ENCODE assay signal across 10 cellular contexts in genomic region chr9:95047452-95048224, GRCh38.
DNase-seq lines count a peak whose midpoint lies in the region; ATAC-seq, FAIRE-seq and TF ChIP-seq lines count a peak whose summit lies in the region.
"Had no signal": no experiment of that assay in that cellular context is flagged by ENCODE, and none has a peak within 500 bp of the region (broad histone marks: within the 10 kb centered on the region; RNA-seq: fewer than 3 reads in every experiment).

No MANE protein-coding gene starts in this region.

- intact Hi-C loops in activated CD4-positive, alpha-beta memory T cell treated with anti-CD3 and anti-CD28 coated beads for 36 hours (cut with micrococcal nuclease), result no loop called here
- intact Hi-C loops in HepG2 (cut with micrococcal nuclease; ENCODE audit: unreplicated experiment) (loop anchor here (2.0 to 5.0 kb wide), 2 partner anchors 15 to 35 kb away; no protein-coding TSS in a partner anchor), thyroid gland (cut with DNase I) (no loop called here)

- WGBS in HepG2 (ENCODE audit: low lambda C conversion rate), result 69% methylated on average over 3 of the region's 3 CpGs
- 66 to 67% methylated on average over 3 of the region's 3 CpGs for WGBS in thyroid gland, 2 donors

- H3K4me1 ChIP-seq in HepG2 (ENCODE audit: insufficient read depth, low read length) (peaks cover 70% of the 10 kb centered on the region), thyroid gland (peaks cover 42 to 44% of the 10 kb centered on the region in 2 donors)

- FAIRE-seq in HepG2 (lab: Jason Lieb, UNC), result no peak

- H3K4me3 ChIP-seq in HepG2 (replicated peaks in 1 of 3; ENCODE audit: insufficient read depth in 1 of 3, low read depth in 2 of 3, low read length in 3 of 3) (peak overlapping the region; percentile 60 to 77 (median 69); a peak in 4 of 6 replicates), thyroid gland (replicated peaks in 1 of 3) (no peak overlapping the region)

- no peaks in the 10 kb centered on the region for H3K36me3 Mint-ChIP-seq in activated CD4-positive, alpha-beta memory T cell treated with anti-CD3 and anti-CD28 coated beads, Interleukin-2, amount 10 ng/mL, durations not matched to agents 7 days and 5 days (ENCODE audit: low read depth)
- no peaks in the 10 kb centered on the region for H3K36me3 Mint-ChIP-seq in activated CD4-positive, alpha-beta memory T cell treated with anti-CD3 and anti-CD28 coated beads for 36 hours
- no peaks in the 10 kb centered on the region for H3K36me3 Mint-ChIP-seq in activated naive CD8-positive, alpha-beta T cell treated with anti-CD3 and anti-CD28 coated beads, Interleukin-2, amount 10 ng/mL, durations not matched to agents 7 days and 5 days

- TF ChIP-seq POLR2A in HepG2 (IDR thresholded peaks at IDR 0.05; ENCODE audit: insufficient read depth in 1 of 2, low read depth in 2 of 2, low read length in 2 of 2) (no peak), thyroid gland (IDR thresholded peaks at IDR 0.05) (no peak)

- ATAC-seq in activated naive CD8-positive, alpha-beta T cell treated with anti-CD3 and anti-CD28 coated beads, Interleukin-2, amount 10 ng/mL, durations not matched to agents 7 days and 5 days (ENCODE audit: low read depth), result no peak
- ATAC-seq in HepG2 (peak; percentile 10; the same call in 2 of the 3 replicates), GM19395 (IDR thresholded peaks at IDR 0.05; ENCODE audit: unreplicated experiment) (no peak)

- H3K9me3 ChIP-seq in HepG2 (ENCODE audit: low read length), result no peaks in the 10 kb centered on the region
- H3K9me3 ChIP-seq in thyroid gland, result no peaks in the 10 kb centered on the region

- POLR2A ChIA-PET in activated CD4-positive, alpha-beta memory T cell treated with anti-CD3 and anti-CD28 coated beads, Interleukin-2, amount 10 ng/mL, durations not matched to agents 7 days and 5 days (lab: Charles Lee), result no interaction called here
- POLR2A ChIA-PET in activated CD4-positive, alpha-beta memory T cell treated with anti-CD3 and anti-CD28 coated beads for 36 hours (lab: Charles Lee), result no interaction called here
- POLR2A ChIA-PET in activated naive CD8-positive, alpha-beta T cell treated with anti-CD3 and anti-CD28 coated beads, Interleukin-2, amount 10 ng/mL, durations not matched to agents 7 days and 5 days (lab: Charles Lee), result no interaction called here
- POLR2A ChIA-PET in HepG2 (lab: Yijun Ruan, JAX), result interaction anchor here (1.0 to 2.0 kb wide), 4 partner anchors 16 to 58 kb away, joined by 3 to 16 read pairs (median 8); no protein-coding TSS in a partner anchor

- H3K27ac ChIP-seq in HepG2 (ENCODE audit: extremely low read length, insufficient read depth, low read length) (peak overlapping the region; percentile 88), thyroid gland (peak overlapping the region; percentile 82 to 90 (median 85))
- H3K27ac ChIP-seq: cardiac muscle cell had no signal

- no peaks in the 10 kb centered on the region for H3K9me3 Mint-ChIP-seq in activated CD4-positive, alpha-beta memory T cell treated with anti-CD3 and anti-CD28 coated beads, Interleukin-2, amount 10 ng/mL, durations not matched to agents 7 days and 5 days
- no peaks in the 10 kb centered on the region for H3K9me3 Mint-ChIP-seq in activated CD4-positive, alpha-beta memory T cell treated with anti-CD3 and anti-CD28 coated beads for 36 hours
- no peaks in the 10 kb centered on the region for H3K9me3 Mint-ChIP-seq in activated naive CD8-positive, alpha-beta T cell treated with anti-CD3 and anti-CD28 coated beads, Interleukin-2, amount 10 ng/mL, durations not matched to agents 7 days and 5 days

- CTCF ChIA-PET in activated CD4-positive, alpha-beta memory T cell treated with anti-CD3 and anti-CD28 coated beads, Interleukin-2, amount 10 ng/mL, durations not matched to agents 7 days and 5 days (lab: Charles Lee), result no interaction called here
- CTCF ChIA-PET in activated CD4-positive, alpha-beta memory T cell treated with anti-CD3 and anti-CD28 coated beads for 36 hours (lab: Charles Lee), result interaction anchor here (0.8 to 1.3 kb wide), 2 partner anchors 12 to 79 kb away, joined by 3 to 7 read pairs; no protein-coding TSS in a partner anchor
- CTCF ChIA-PET in HepG2 (lab: Yijun Ruan, JAX; ENCODE audit: low intra/inter-chr PET ratio, low total read pairs), result no interaction called here

- H3K4me2 ChIP-seq in HepG2 (ENCODE audit: low read depth, low read length), result peak overlapping the region; percentile 93; the same call in 1 of the 2 replicates

- no peak for TF ChIP-seq EP300 in HepG2 (IDR thresholded peaks at IDR 0.05; ENCODE audit: low read depth in 2 of 2, low read length in 2 of 2)
- TF ChIP-seq EP300 in HepG2 (CRISPR knock-in tag; IDR thresholded peaks at IDR 0.05; ENCODE audit: borderline replicate concordance), result no peak

- H4K20me1 ChIP-seq in HepG2 (ENCODE audit: insufficient read depth, low read length), result peaks cover 57% of the 10 kb centered on the region

- H3K79me2 ChIP-seq in HepG2 (ENCODE audit: insufficient read depth, low read length), result peaks cover 77% of the 10 kb centered on the region

- no peak overlapping the region for H3K9ac ChIP-seq in HepG2 (ENCODE audit: insufficient read depth, low read depth, low read length)

- TF ChIP-seq CTCF in HepG2 (CRISPR knock-in tag; IDR thresholded peaks at IDR 0.05) (no peak), thyroid gland (IDR thresholded peaks at IDR 0.05) (no peak)

- in situ Hi-C loops in HepG2 (cut with HindIII; ENCODE audit: extremely low pct_ligation_motif_present, low pct_unique_long_range_greater_than_20kb), result no loop called here

- DNase-seq in activated CD4-positive, alpha-beta memory T cell treated with anti-CD3 and anti-CD28 coated beads, Interleukin-2, amount 10 ng/mL, durations not matched to agents 7 days and 5 days, result no peak
- no peak for DNase-seq in activated CD4-positive, alpha-beta memory T cell treated with anti-CD3 and anti-CD28 coated beads for 36 hours
- no peak for DNase-seq in activated naive CD8-positive, alpha-beta T cell treated with anti-CD3 and anti-CD28 coated beads, Interleukin-2, amount 10 ng/mL, durations not matched to agents 7 days and 5 days
- no peak for DNase-seq in HepG2 (ENCODE audit: low spot score)
- DNase-seq in thyroid gland, result no peak
- DNase-seq in NCI-H446 treated with DMSO at 0.1 percent for 48 hours (lab: John Stamatoyannopoulos, UW), result no peak
- DNase-seq in DMS114 treated with DMSO at 0.1 percent for 48 hours (lab: John Stamatoyannopoulos, UW; ENCODE audit: unreplicated experiment), result no peak
- DNase-seq: midbrain had no signal

- H3K4me1 Mint-ChIP-seq in activated CD4-positive, alpha-beta memory T cell treated with anti-CD3 and anti-CD28 coated beads, Interleukin-2, amount 10 ng/mL, durations not matched to agents 7 days and 5 days, result peaks cover 15% of the 10 kb centered on the region
- peaks cover 6% of the 10 kb centered on the region for H3K4me1 Mint-ChIP-seq in activated CD4-positive, alpha-beta memory T cell treated with anti-CD3 and anti-CD28 coated beads for 36 hours (ENCODE audit: low read depth)
- peaks cover 6% of the 10 kb centered on the region for H3K4me1 Mint-ChIP-seq in activated naive CD8-positive, alpha-beta T cell treated with anti-CD3 and anti-CD28 coated beads, Interleukin-2, amount 10 ng/mL, durations not matched to agents 7 days and 5 days

- peaks cover 24% of the 10 kb centered on the region for H3K27me3 Mint-ChIP-seq in activated CD4-positive, alpha-beta memory T cell treated with anti-CD3 and anti-CD28 coated beads, Interleukin-2, amount 10 ng/mL, durations not matched to agents 7 days and 5 days
- peaks cover 14% of the 10 kb centered on the region for H3K27me3 Mint-ChIP-seq in activated CD4-positive, alpha-beta memory T cell treated with anti-CD3 and anti-CD28 coated beads for 36 hours
- H3K27me3 Mint-ChIP-seq in activated naive CD8-positive, alpha-beta T cell treated with anti-CD3 and anti-CD28 coated beads, Interleukin-2, amount 10 ng/mL, durations not matched to agents 7 days and 5 days, result peaks cover 49% of the 10 kb centered on the region

- no peak overlapping the region for H3K27ac Mint-ChIP-seq in activated CD4-positive, alpha-beta memory T cell treated with anti-CD3 and anti-CD28 coated beads, Interleukin-2, amount 10 ng/mL, durations not matched to agents 7 days and 5 days
- H3K27ac Mint-ChIP-seq in activated CD4-positive, alpha-beta memory T cell treated with anti-CD3 and anti-CD28 coated beads for 36 hours, result no peak overlapping the region
- no peak overlapping the region for H3K27ac Mint-ChIP-seq in activated naive CD8-positive, alpha-beta T cell treated with anti-CD3 and anti-CD28 coated beads, Interleukin-2, amount 10 ng/mL, durations not matched to agents 7 days and 5 days

- BruUV-seq in HepG2 (replicated peaks; lab: Mats Ljungman, UMichigan), result no TSS peak

- peaks cover 8 to 21% of the 10 kb centered on the region in 2 experiments; a peak in 4 of 5 replicates for H3K36me3 ChIP-seq in HepG2 (replicated peaks in 1 of 2; ENCODE audit: control insufficient read depth in 1 of 2, insufficient read depth in 2 of 2, low read length in 2 of 2)
- no peaks in the 10 kb centered on the region for H3K36me3 ChIP-seq in thyroid gland
- H3K36me3 ChIP-seq: cardiac muscle cell had no signal

- H2AFZ ChIP-seq in HepG2 (ENCODE audit: low read length), result no peak overlapping the region

- H3K4me3 Mint-ChIP-seq in activated CD4-positive, alpha-beta memory T cell treated with anti-CD3 and anti-CD28 coated beads, Interleukin-2, amount 10 ng/mL, durations not matched to agents 7 days and 5 days, result peak overlapping the region; percentile 51
- no peak overlapping the region for H3K4me3 Mint-ChIP-seq in activated CD4-positive, alpha-beta memory T cell treated with anti-CD3 and anti-CD28 coated beads for 36 hours
- peak overlapping the region; percentile 58 for H3K4me3 Mint-ChIP-seq in activated naive CD8-positive, alpha-beta T cell treated with anti-CD3 and anti-CD28 coated beads, Interleukin-2, amount 10 ng/mL, durations not matched to agents 7 days and 5 days

- TF ChIP-seq RAD21 in HepG2 (CRISPR knock-in tag; IDR thresholded peaks at IDR 0.05), result no peak

- H3K27me3 ChIP-seq in HepG2 (ENCODE audit: control insufficient read depth in 1 of 2, insufficient read depth in 2 of 2, low read length in 2 of 2) (no peaks in the 10 kb centered on the region), thyroid gland (no peaks in the 10 kb centered on the region)
- H3K27me3 ChIP-seq: cardiac muscle cell had no signal

TF ChIP-seq in HepG2, 621 proteins besides CTCF, POLR2A, EP300 and RAD21 (continues in another document):
- TF ChIP-seq WIZ (CRISPR knock-in tag; IDR thresholded peaks at IDR 0.05), result no peak
- no peak for TF ChIP-seq SIX4 (CRISPR knock-in tag; IDR thresholded peaks at IDR 0.05)
- TF ChIP-seq, protein P1, sequence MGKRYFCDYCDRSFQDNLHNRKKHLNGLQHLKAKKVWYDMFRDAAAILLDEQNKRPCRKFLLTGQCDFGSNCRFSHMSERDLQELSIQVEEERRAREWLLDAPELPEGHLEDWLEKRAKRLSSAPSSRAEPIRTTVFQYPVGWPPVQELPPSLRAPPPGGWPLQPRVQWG (CRISPR knock-in tag; IDR thresholded peaks at IDR 0.05; ENCODE audit: borderline replicate concordance, low read depth), result no peak
- TF ChIP-seq KMT2A (CRISPR knock-in tag; IDR thresholded peaks at IDR 0.05), result no peak
- peak; percentile 86 for TF ChIP-seq BCL6 (CRISPR knock-in tag; IDR thresholded peaks at IDR 0.05)

Comparison
In these comparisons a context has a peak if more than half of its experiments do, and no peak if none do; other contexts are left out.
1. H3K4me3 ChIP-seq: peak in HepG2 (3 of 3); none in thyroid gland (0 of 3).